Comparison of ENCODE assay signal across 19 cellular contexts in genomic region chr7:17622443-17622842, GRCh38.
"Had no signal": no experiment of that assay in that cellular context is flagged by ENCODE, and none has a peak within 500 bp of the region (broad histone marks: within the 10 kb centered on the region; RNA-seq: fewer than 3 reads in every experiment).

No MANE protein-coding gene starts in this region.

- H3K27me3 ChIP-seq: heart left ventricle, right lobe of liver, suprapubic skin, thyroid gland, uterus had no signal

- H3K9me3 ChIP-seq: heart left ventricle, psoas muscle, right lobe of liver, suprapubic skin, thyroid gland, uterus had no signal

- H3K4me3 ChIP-seq: heart left ventricle, lung, psoas muscle, right lobe of liver, suprapubic skin, thyroid gland, uterus had no signal

- H3K27ac ChIP-seq: heart left ventricle, psoas muscle, right lobe of liver, suprapubic skin, thyroid gland, uterus had no signal

- DNase-seq: effector memory CD4-positive, alpha-beta T cell; heart left ventricle; hippocampal formation; left colon; left ventricle myocardium superior; mesendoderm; naive B cell; psoas muscle; retina; right lobe of liver; stimulated activated CD4-positive, alpha-beta T cell treated with anti-CD3 and anti-CD28 coated beads, Interleukin-4, amount 100 ng/mL, for 1 hour; stimulated activated CD8-positive, alpha-beta memory T cell treated with anti-CD3 and anti-CD28 coated beads, Interleukin-4, amount 100 ng/mL, for 48 hours; stimulated activated naive CD8-positive, alpha-beta T cell treated with anti-CD3 and anti-CD28 coated beads, Interleukin-15, Interleukin-2, amounts not matched to agents 100 U/mL and 50 U/mL, for 24 hours; thyroid gland; uterus had no signal

- H3K4me1 ChIP-seq: psoas muscle, uterus had no signal

- H3K36me3 ChIP-seq: heart left ventricle, right lobe of liver, suprapubic skin, thyroid gland, uterus had no signal

- ATAC-seq: esophagus mucosa; heart left ventricle; left colon; left ventricle myocardium superior; psoas muscle; right lobe of liver; stimulated activated effector memory CD8-positive, alpha-beta T cell treated with anti-CD3 and anti-CD28 coated beads, Interleukin-12 subunit alpha, Interleukin-12 subunit beta, amount 100 ng/mL, for 72 hours; stimulated activated naive CD8-positive, alpha-beta T cell treated with anti-CD3 and anti-CD28 coated beads, Interleukin-15, Interleukin-2, amounts not matched to agents 100 U/mL and 50 U/mL, for 24 hours had no signal
